Comparison of ENCODE assay signal across 8 cellular contexts in the genomic region with DNA sequence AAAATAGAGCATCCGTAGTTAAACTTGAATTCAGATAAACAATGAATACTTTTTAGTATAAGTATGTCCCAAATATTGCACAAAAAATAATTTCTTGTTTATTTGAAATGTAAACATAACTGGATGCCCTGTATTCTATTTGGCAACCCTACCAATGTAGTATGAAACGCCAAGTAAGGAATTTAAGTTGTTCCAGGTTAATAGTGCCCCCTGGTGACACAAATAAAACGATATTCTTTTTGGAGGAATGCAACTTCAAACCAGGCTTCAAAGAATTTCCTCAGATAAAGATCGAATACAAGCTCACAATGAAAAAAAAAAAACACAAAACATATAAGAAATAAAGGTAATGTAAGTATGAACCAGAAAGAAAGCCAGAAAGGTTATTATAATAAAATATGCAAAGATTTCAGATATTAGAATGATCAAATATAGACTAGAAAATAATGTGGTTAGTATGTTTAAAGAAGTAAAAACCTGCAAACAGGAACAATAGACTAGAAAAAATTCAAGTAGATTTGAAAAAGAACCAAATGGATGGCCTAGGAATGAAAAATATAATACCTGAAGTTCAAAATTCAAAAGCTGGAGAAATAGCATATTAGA. TPM values are rescaled to one million over a fixed set of nuclear protein-coding genes. Genes with fewer than 3 reads are reported as not detected.
DNase-seq lines count a peak whose midpoint lies in the region; ATAC-seq, FAIRE-seq and TF ChIP-seq lines count a peak whose summit lies in the region.

No MANE protein-coding gene starts in this region.

- WGBS in GM12878 (ENCODE audit: insufficient coverage, insufficient replicate concordance, low lambda C conversion rate, missing lambda C conversion rate): 18% methylated on average over 4 of the region's 4 CpGs
- 21% methylated on average over 4 of the region's 4 CpGs for WGBS in liver

- TF ChIP-seq CTCF in LNCAP (IDR thresholded peaks at IDR 0.05) (peak; percentile 65), GM12878 (IDR thresholded peaks at IDR 0.05 in 2 of 3, conservative IDR thresholded peaks at IDR 0.05 in 1 of 3; ENCODE audit: control insufficient read depth in 2 of 3, extremely low read depth in 1 of 3, insufficient read depth in 1 of 3, low read depth in 3 of 3, low read length in 3 of 3) (peak; percentile 2 to 51 (median 31); a peak in 3 of 6 replicates), liver (IDR thresholded peaks at IDR 0.05; ENCODE audit: low read depth, low read length, missing input control) (peak; percentile 61)

- in situ Hi-C loops in GM12878 (cut with MboI): loop anchor here (5.0 kb wide), 1 partner anchor 230 kb away; no protein-coding TSS in a partner anchor

- RAD21 ChIA-PET in GM12878 (lab: Charles Lee; ENCODE audit: unreplicated experiment): interaction anchor here (0.7 to 7.1 kb wide), 14 partner anchors 10 to 794 kb away, joined by 3 to 104 read pairs (median 6); no protein-coding TSS in a partner anchor

- TF ChIP-seq RAD21 in GM12878 (IDR thresholded peaks at IDR 0.05; ENCODE audit: insufficient read depth, low read depth, low read length): peak; percentile 85
- peak; percentile 91 to 92 for TF ChIP-seq RAD21 in liver (IDR thresholded peaks at IDR 0.05)

- no peaks in the 10 kb centered on the region for H4K20me1 ChIP-seq in GM12878 (ENCODE audit: control insufficient read depth, insufficient read depth)

- H3K4me3 ChIP-seq in GM12878 (no peak overlapping the region), liver (ENCODE audit: low read depth in 1 of 3, low read length in 3 of 3) (no peak overlapping the region)

- peak; percentile 83 for ATAC-seq in GM12878
- no peak for ATAC-seq in HG03159 (IDR thresholded peaks at IDR 0.05; ENCODE audit: unreplicated experiment)

- H2AFZ ChIP-seq in GM12878 (ENCODE audit: control insufficient read depth, low read depth, low read length): no peak overlapping the region

- SMC1A ChIA-PET in GM12878 (lab: Charles Lee; ENCODE audit: uncharacterized antibody, unreplicated experiment): interaction anchor here (0.7 to 14.6 kb wide), 21 partner anchors 9 to 795 kb away, joined by 3 to 301 read pairs (median 3); a partner anchor contains a TSS

- no peaks in the 10 kb centered on the region for H3K27me3 ChIP-seq in GM12878 (replicated peaks in 1 of 2; ENCODE audit: control insufficient read depth in 2 of 2, insufficient read depth in 2 of 2, low read length in 1 of 2)
- no peaks in the 10 kb centered on the region for H3K27me3 ChIP-seq in liver (ENCODE audit: control insufficient read depth in 4 of 4, insufficient read depth in 4 of 4, low read length in 3 of 4)

- CTCF ChIA-PET in GM12878 (lab: Yijun Ruan, JAX): interaction anchor here (0.7 to 11.7 kb wide), 34 partner anchors 11 to 1095 kb away, joined by 3 to 365 read pairs (median 4); no protein-coding TSS in a partner anchor

- H3K9ac ChIP-seq in GM12878 (ENCODE audit: control insufficient read depth, insufficient read depth, low read length) (no peak overlapping the region), liver (ENCODE audit: low read depth in 1 of 2, low read length in 2 of 2) (no peak overlapping the region)

- TF ChIP-seq POLR2A in GM12878 (IDR thresholded peaks at IDR 0.05; ENCODE audit: low read depth, low read length): no peak

- H3K36me3 ChIP-seq in GM12878 (ENCODE audit: control insufficient read depth in 2 of 2, insufficient read depth in 2 of 2, low read length in 1 of 2) (no peaks in the 10 kb centered on the region), liver (ENCODE audit: control insufficient read depth in 4 of 4, insufficient read depth in 3 of 4, low read depth in 1 of 4, low read length in 3 of 4) (no peaks in the 10 kb centered on the region)

- DNase-seq in NCI-H524 (lab: John Stamatoyannopoulos, UW) (peak; percentile 16 to 50), NCI-H524 treated with DMSO at 0.1 percent for 48 hours (lab: John Stamatoyannopoulos, UW) (no peak), GM12878 (ENCODE audit: low read depth, low spot score) (no peak), NCI-H345 (lab: John Stamatoyannopoulos, UW) (no peak)
- no peak for DNase-seq in activated CD4-positive, CD25-positive, alpha-beta regulatory T cell treated with anti-CD3 and anti-CD28 coated beads, Interleukin-2, amount 50 U/mL, for 72 hours

- TF ChIP-seq EP300 in GM12878 (IDR thresholded peaks at IDR 0.05; ENCODE audit: borderline replicate concordance in 1 of 2, control insufficient read depth in 1 of 2, low read depth in 2 of 2, low read length in 2 of 2): no peak

- H3K9me3 ChIP-seq in GM12878 (replicated peaks; ENCODE audit: control insufficient read depth, insufficient read depth, low read length): no peaks in the 10 kb centered on the region
- H3K9me3 ChIP-seq in liver (ENCODE audit: control insufficient read depth in 4 of 4, low read length in 3 of 4): no peaks in the 10 kb centered on the region

- H3K27ac ChIP-seq in GM12878 (ENCODE audit: control insufficient read depth, insufficient read depth) (no peak overlapping the region), liver (ENCODE audit: low read depth in 1 of 2, low read length in 2 of 2) (no peak overlapping the region)

- no TSS peak for BruUV-seq in GM12878 (replicated peaks; lab: Mats Ljungman, UMichigan)

- peak; percentile 79 for FAIRE-seq in GM12878 (lab: Jason Lieb, UNC)

- H3K4me1 ChIP-seq in GM12878 (ENCODE audit: control insufficient read depth, insufficient read depth, low read length) (no peaks in the 10 kb centered on the region), liver (ENCODE audit: control insufficient read depth in 4 of 4, insufficient read depth in 4 of 4, low read length in 3 of 4) (peaks cover 0 to 5% (median 1%) of the 10 kb centered on the region in 4 donors)

- no peak overlapping the region for H3K4me2 ChIP-seq in GM12878 (ENCODE audit: control insufficient read depth, insufficient read depth)

- intact Hi-C loops in GM12878 (cut with micrococcal nuclease; ENCODE audit: unreplicated experiment): loop anchor here (1.0 to 5.0 kb wide), 2 partner anchors 170 to 232 kb away; no protein-coding TSS in a partner anchor

- no peaks in the 10 kb centered on the region for H3K79me2 ChIP-seq in GM12878 (ENCODE audit: control insufficient read depth, insufficient read depth, low read length)

- POLR2A ChIA-PET in GM12878 (lab: Charles Lee): interaction anchor here (0.6 kb wide), 1 partner anchor 243 kb away, joined by 5 read pairs; no protein-coding TSS in a partner anchor

TF ChIP-seq in liver, 16 proteins besides CTCF, POLR2A, EP300 and RAD21:
- TF ChIP-seq JUND (IDR thresholded peaks at IDR 0.05): no peak
- peak; percentile 18 to 36 for TF ChIP-seq RXRA (IDR thresholded peaks at IDR 0.05)

RNA-seq across cellular contexts. Expression of a gene that starts 18.4 kb away (rescaled TPM):
- 0.40 TPM in 1 of 2 replicates, not detected in the other for total RNA-seq in GM12878 (2013; cell fraction: nucleolus; rRNA removed)
- 0.06 and 0.22 TPM in 2 replicates for total RNA-seq in GM12878 (2014; rRNA removed)
- 0.37 and 0.58 TPM in 2 replicates for total RNA-seq in GM12878 (2014; rRNA removed; fragmentation: Illumina TruSeq; extraction: Trizol)
- total RNA-seq in GM12878 (2021): 0.21 and 0.33 TPM in 2 replicates
- polyA plus RNA-seq in GM12878 (2011; ENCODE audit: low read depth): 0.12 TPM
- 0.12 and 0.40 TPM in 2 replicates for polyA plus RNA-seq in GM12878 (2011; rRNA removed)
- polyA plus RNA-seq in GM12878 (2011; cell fraction: cytosol; rRNA removed): 0.03 TPM in 1 of 2 replicates, not detected in the other
- polyA plus RNA-seq in GM12878 (2011; cell fraction: nucleus; rRNA removed): not detected in 2 replicates
- 0.37 and 0.51 TPM in 2 replicates for polyA plus RNA-seq in GM12878 (2012)
- polyA plus RNA-seq in GM12878 (2014; fragmentation: Illumina TruSeq; extraction: Trizol): 0.28 and 1.1 TPM in 2 replicates
- under 1 TPM; 0.32 to 0.38 TPM for polyA plus RNA-seq in GM12878 (2014; fragmentation: Nextera tagmentation; extraction: Ambion mirVana)
- 0.20 and 0.28 TPM in 2 replicates for polyA plus RNA-seq in GM12878 (2014; rRNA removed)
- polyA plus RNA-seq in GM12878 (2016; fragmentation: Nextera tagmentation; extraction: Ambion mirVana): under 1 TPM in 1 of 2 experiments, not detected in 1; 0.21 TPM
- polyA minus RNA-seq in GM12878 (2011; rRNA and poly(A)+ RNA removed): 0.51 TPM in 1 of 2 replicates, not detected in the other
- not detected in 2 replicates for polyA minus RNA-seq in GM12878 (2011; cell fraction: cytosol; rRNA and poly(A)+ RNA removed)
- polyA minus RNA-seq in GM12878 (2011; cell fraction: nucleus; rRNA and poly(A)+ RNA removed): not detected in 2 replicates
- total RNA-seq in liver: 10 to 100 TPM; 24.7 to 25.4 TPM
- polyA plus RNA-seq in liver: 10 to 100 TPM in 1 of 2 donors, 1 to 10 TPM in 1; 7.9 to 10.7 TPM

RNA-seq across cellular contexts. Expression of a gene that starts 53.8 kb away (rescaled TPM):
- 200 and 217 TPM in 2 replicates for total RNA-seq in GM12878 (2013; cell fraction: nucleolus; rRNA removed)
- 16.9 and 17.8 TPM in 2 replicates for total RNA-seq in GM12878 (2014; rRNA removed)
- 18.3 and 18.9 TPM in 2 replicates for total RNA-seq in GM12878 (2014; rRNA removed; fragmentation: Illumina TruSeq; extraction: Trizol)
- 24.6 and 35.9 TPM in 2 replicates for total RNA-seq in GM12878 (2021)
- polyA plus RNA-seq in GM12878 (2011; ENCODE audit: low read depth): 13.8 TPM
- polyA plus RNA-seq in GM12878 (2011; rRNA removed): 41.6 and 53.5 TPM in 2 replicates
- 33.8 and 46.2 TPM in 2 replicates for polyA plus RNA-seq in GM12878 (2011; cell fraction: cytosol; rRNA removed)
- polyA plus RNA-seq in GM12878 (2011; cell fraction: nucleus; rRNA removed): 49.6 and 64.8 TPM in 2 replicates
- polyA plus RNA-seq in GM12878 (2012): 18.9 and 22.3 TPM in 2 replicates
- 33.6 and 37.7 TPM in 2 replicates for polyA plus RNA-seq in GM12878 (2014; fragmentation: Illumina TruSeq; extraction: Trizol)
- polyA plus RNA-seq in GM12878 (2014; fragmentation: Nextera tagmentation; extraction: Ambion mirVana): 10 to 100 TPM in 1 of 2 experiments, 1 to 10 TPM in 1; 7.4 to 10.3 TPM
- polyA plus RNA-seq in GM12878 (2014; rRNA removed): 19.1 and 19.5 TPM in 2 replicates
- 10 to 100 TPM; 18.8 to 21.2 TPM for polyA plus RNA-seq in GM12878 (2016; fragmentation: Nextera tagmentation; extraction: Ambion mirVana)
- polyA minus RNA-seq in GM12878 (2011; rRNA and poly(A)+ RNA removed): 77.2 and 83.8 TPM in 2 replicates
- 22.1 and 31.7 TPM in 2 replicates for polyA minus RNA-seq in GM12878 (2011; cell fraction: cytosol; rRNA and poly(A)+ RNA removed)
- 48.2 and 75.6 TPM in 2 replicates for polyA minus RNA-seq in GM12878 (2011; cell fraction: nucleus; rRNA and poly(A)+ RNA removed)
- total RNA-seq in liver: 10 to 100 TPM; 27.1 to 43.3 TPM
- polyA plus RNA-seq in liver: 10 to 100 TPM in 1 of 2 donors, 1 to 10 TPM in 1; 10.0 to 10.2 TPM

Comparison
In these comparisons a context has a peak if more than half of its experiments do, and no peak if none do; other contexts are left out.
1. DNase-seq: peak in NCI-H524 (2 of 2); none in NCI-H524 treated with DMSO at 0.1 percent for 48 hours (single experiment), GM12878 (single experiment), activated CD4-positive, CD25-positive, alpha-beta regulatory T cell treated with anti-CD3 and anti-CD28 coated beads, Interleukin-2, amount 50 U/mL, for 72 hours (single experiment) and NCI-H345 (single experiment).
2. RNA of a gene that starts 18.4 kb away (total RNA-seq): 24.7 to 25.4 TPM in liver; 0.06 to 0.58 TPM in GM12878; every median in the first group is over 10 times any median in the second.
3. Peak in every context shown above with its lines, with median percentiles within 50 percentile points of each other: CTCF ChIP-seq.